8 cellular contexts compared by ENCODE assay signal in the genomic region with DNA sequence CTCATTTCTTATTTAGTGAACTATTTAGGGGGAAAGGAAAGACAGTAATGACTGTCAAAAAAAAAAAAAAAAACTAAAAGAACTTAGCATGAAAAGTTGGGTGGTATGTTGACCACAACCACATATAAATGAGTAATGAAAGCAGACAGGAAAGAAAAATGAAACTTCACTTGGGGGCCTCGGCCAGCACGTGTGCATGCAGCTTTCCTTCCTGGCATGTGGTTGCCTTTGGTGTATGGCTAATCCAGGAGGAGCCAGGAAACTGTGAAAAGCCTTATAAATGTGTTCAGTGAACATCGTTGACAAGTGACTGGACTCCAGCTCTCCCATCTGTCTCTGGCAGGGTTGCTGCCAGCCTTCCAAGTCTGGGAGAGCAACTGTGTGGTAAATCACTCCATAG.
DNase-seq lines count a peak whose midpoint lies in the region; ATAC-seq, FAIRE-seq and TF ChIP-seq lines count a peak whose summit lies in the region.

No MANE protein-coding gene starts in this region.

- H3K4me2 ChIP-seq in DND-41 (ENCODE audit: insufficient read depth, low read length), result no peak overlapping the region

- FAIRE-seq in pancreas (lab: Jason Lieb, UNC), result no peak

- no peak overlapping the region for H2AFZ ChIP-seq in DND-41 (ENCODE audit: low read depth, low read length)

- H3K27ac ChIP-seq in DND-41 (ENCODE audit: low read length) (no peak overlapping the region), spleen (no peak overlapping the region), pancreas (no peak overlapping the region)

- H3K9me3 ChIP-seq in DND-41 (ENCODE audit: insufficient read depth, low read length, severe bottlenecking) (no peaks in the 10 kb centered on the region), spleen (no peaks in the 10 kb centered on the region), pancreas (no peaks in the 10 kb centered on the region)

- H3K4me3 ChIP-seq in DND-41 (ENCODE audit: low read depth in 1 of 2, low read length in 2 of 2) (no peak overlapping the region), spleen (no peak overlapping the region), pancreas (no peak overlapping the region)

- H3K9ac ChIP-seq in DND-41 (ENCODE audit: low read depth, low read length), result no peak overlapping the region

- DNase-seq in DND-41 (peak; percentile 12), MV-4-11 (lab: John Stamatoyannopoulos, UW) (peak; percentile 72), left cardiac atrium (peak; percentile 20), amniotic stem cell (lab: John Stamatoyannopoulos, UW) (no peak), SKM-1 treated with dmso at 0.1 percent for 144 hours (lab: John Stamatoyannopoulos, UW; ENCODE audit: unreplicated experiment) (no peak), spleen (no peak), pancreas (no peak)

- no peaks in the 10 kb centered on the region for H3K79me2 ChIP-seq in DND-41 (ENCODE audit: insufficient read depth, low read length)

- 0 out of 3 replicates have a peak, but pooled peaks have one; percentile 58 for ATAC-seq in DND-41 (ENCODE audit: insufficient read depth, low read depth)
- ATAC-seq in GM21423 (IDR thresholded peaks at IDR 0.05; ENCODE audit: unreplicated experiment), result peak; percentile 62
- peak in 1 of 2 donors; percentile 54 for ATAC-seq in left cardiac atrium
- ATAC-seq in pancreas, result no peak

- no peaks in the 10 kb centered on the region for H3K36me3 ChIP-seq in DND-41 (ENCODE audit: insufficient read depth, low read length)
- H3K36me3 ChIP-seq in spleen, result no peaks in the 10 kb centered on the region
- H3K36me3 ChIP-seq in pancreas, result no peaks in the 10 kb centered on the region

- intact Hi-C loops in left cardiac atrium (cut with DNase I) (no loop called here), spleen (cut with DNase I; ENCODE audit: low total_unique reads) (no loop called here), pancreas (cut with DNase I) (no loop called here)

- no peak for TF ChIP-seq CTCF in DND-41 (IDR thresholded peaks at IDR 0.05; ENCODE audit: borderline replicate concordance, extremely low read depth, low read length, poor library complexity, severe bottlenecking)
- no peak for TF ChIP-seq CTCF in spleen (IDR thresholded peaks at IDR 0.05 in 8 of 11, conservative IDR thresholded peaks at IDR 0.05 in 3 of 11)
- TF ChIP-seq CTCF in pancreas (IDR thresholded peaks at IDR 0.05), result no peak

- WGBS in spleen, 5 donors, result 3 to 8% (median 6%) methylated on average over 3 of the region's 3 CpGs
- 37 to 41% methylated on average over 3 of the region's 3 CpGs for WGBS in pancreas, 2 donors

- H4K20me1 ChIP-seq in DND-41 (ENCODE audit: insufficient read depth, low read length), result no peaks in the 10 kb centered on the region

- no peaks in the 10 kb centered on the region for H3K27me3 ChIP-seq in DND-41 (ENCODE audit: insufficient read depth, low read length, poor library complexity)
- H3K27me3 ChIP-seq in spleen (replicated peaks in 1 of 7), result no peaks in the 10 kb centered on the region
- no peaks in the 10 kb centered on the region for H3K27me3 ChIP-seq in pancreas

- H3K4me1 ChIP-seq in DND-41 (ENCODE audit: insufficient read depth, low read length), result peaks cover 4% of the 10 kb centered on the region; the same call in 1 of the 2 replicates
- H3K4me1 ChIP-seq in spleen, result no peaks in the 10 kb centered on the region
- H3K4me1 ChIP-seq in pancreas, result no peaks in the 10 kb centered on the region

- no peak for TF ChIP-seq POLR2A in spleen (IDR thresholded peaks at IDR 0.05)

Comparison
In these comparisons a context has a peak if more than half of its experiments do, and no peak if none do; other contexts are left out.
1. ATAC-seq: peak in DND-41 (single experiment) and GM21423 (single experiment); none in pancreas (0 of 4).
2. DNase-seq: peak in DND-41 (single experiment), MV-4-11 (single experiment) and left cardiac atrium (single experiment); none in amniotic stem cell (single experiment), SKM-1 treated with dmso at 0.1 percent for 144 hours (single experiment), spleen (single experiment) and pancreas (0 of 6).